11 cellular contexts compared by ENCODE assay signal in genomic region chr11:95698939-95699562, GRCh38.
A peak's percentile ranks its signal among the peaks of the same experiment; 100 is the strongest.
DNase-seq lines count a peak whose midpoint lies in the region; ATAC-seq and TF ChIP-seq lines count a peak whose summit lies in the region.
"Had no signal": no experiment of that assay in that cellular context is flagged by ENCODE, and none has a peak within 500 bp of the region (broad histone marks: within the 10 kb centered on the region; RNA-seq: fewer than 3 reads in every experiment).

No MANE protein-coding gene starts in this region.

- H3K4me3 Mint-ChIP-seq in endothelial cell (ENCODE audit: unreplicated experiment): no peak overlapping the region

- no peak for TF ChIP-seq CTCF in endothelial cell (IDR thresholded peaks at IDR 0.05; ENCODE audit: unreplicated experiment)

- H3K9me3 Mint-ChIP-seq in endothelial cell (ENCODE audit: unreplicated experiment): no peaks in the 10 kb centered on the region

- H3K27ac ChIP-seq in angular gyrus (ENCODE audit: low read depth, low read length): peak overlapping the region; percentile 81
- H3K27ac ChIP-seq: KMS-11, neutrophil had no signal

- peaks cover 12% of the 10 kb centered on the region for H3K4me1 Mint-ChIP-seq in endothelial cell (ENCODE audit: unreplicated experiment)

- H3K27me3 Mint-ChIP-seq in endothelial cell (ENCODE audit: unreplicated experiment): no peaks in the 10 kb centered on the region

- H3K36me3 Mint-ChIP-seq in endothelial cell (ENCODE audit: low read depth, unreplicated experiment): no peaks in the 10 kb centered on the region

- ATAC-seq in HG02642 (IDR thresholded peaks at IDR 0.05; ENCODE audit: poor library complexity, unreplicated experiment) (no peak), GM21515 (IDR thresholded peaks at IDR 0.05; ENCODE audit: unreplicated experiment) (no peak)

- peak; percentile 29 for DNase-seq in stimulated activated CD4-positive, alpha-beta T cell treated with anti-CD3 and anti-CD28 coated beads, Interleukin-4, amount 100 ng/mL, for 24 hours
- DNase-seq in stimulated activated CD4-positive, alpha-beta T cell treated with anti-CD3 and anti-CD28 coated beads, Interleukin-2, amount 100 ng/mL, for 24 hours: no peak
- DNase-seq in kidney tubule cell (ENCODE audit: low spot score) (peak; percentile 57), endothelial cell (ENCODE audit: low spot score) (no peak), NCI-H2227 (lab: John Stamatoyannopoulos, UW; ENCODE audit: unreplicated experiment) (no peak)
- DNase-seq: glutamatergic neuron had no signal

- H3K27ac Mint-ChIP-seq in endothelial cell (ENCODE audit: unreplicated experiment): no peak overlapping the region

Comparison
In these comparisons a context has a peak if more than half of its experiments do, and no peak if none do; other contexts are left out.
1. DNase-seq: peak in stimulated activated CD4-positive, alpha-beta T cell treated with anti-CD3 and anti-CD28 coated beads, Interleukin-4, amount 100 ng/mL, for 24 hours (single experiment) and kidney tubule cell (single experiment); none in stimulated activated CD4-positive, alpha-beta T cell treated with anti-CD3 and anti-CD28 coated beads, Interleukin-2, amount 100 ng/mL, for 24 hours (0 of 2), endothelial cell (single experiment) and NCI-H2227 (single experiment).